Comparison of ENCODE assay signal across 8 cellular contexts in the genomic region with DNA sequence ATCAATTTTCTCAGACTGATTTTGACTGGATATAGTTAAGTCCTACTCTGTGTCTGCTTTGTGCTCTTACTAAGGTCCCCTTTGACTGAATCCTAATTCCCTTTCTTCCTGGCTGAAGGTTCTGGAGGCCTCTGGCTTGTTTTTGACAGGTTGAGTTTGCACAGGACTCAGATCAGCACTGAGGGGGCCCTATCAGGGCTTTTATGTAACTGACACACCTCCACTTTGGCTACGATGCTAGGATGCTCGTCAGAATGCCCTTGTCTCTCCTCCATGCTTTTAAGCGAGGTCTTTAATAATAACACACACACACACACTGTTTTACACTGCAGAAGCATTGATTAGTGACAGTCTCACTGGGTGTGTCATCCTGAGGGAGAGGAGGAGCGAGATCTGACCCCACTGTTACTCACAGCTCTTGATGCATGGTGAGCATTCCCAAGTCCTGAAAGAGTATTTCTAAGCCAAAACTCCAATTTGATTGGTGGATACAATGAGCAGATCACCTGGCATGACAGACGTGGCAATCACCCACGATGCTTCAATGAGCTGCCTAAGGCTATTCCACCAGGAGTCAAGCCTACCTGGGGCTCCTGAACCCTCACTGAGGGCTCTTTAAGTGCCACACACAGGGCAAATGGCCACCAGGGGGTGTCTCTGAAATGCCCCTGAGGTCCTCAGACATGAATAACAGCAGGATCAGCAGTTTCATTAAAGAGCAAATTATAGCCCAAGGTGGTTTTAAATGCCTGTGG.
DNase-seq lines count a peak whose midpoint lies in the region; ATAC-seq and TF ChIP-seq lines count a peak whose summit lies in the region.

No MANE protein-coding gene starts in this region.

- H3K9me2 ChIP-seq in SK-N-SH = no peaks in the 10 kb centered on the region

- H3K9me3 Mint-ChIP-seq in osteocyte (ENCODE audit: unreplicated experiment) = no peaks in the 10 kb centered on the region

- intact Hi-C loops in heart right ventricle (cut with DNase I) = no loop called here

- no peaks in the 10 kb centered on the region for H3K27me3 ChIP-seq in heart right ventricle
- no peaks in the 10 kb centered on the region for H3K27me3 ChIP-seq in right atrium auricular region
- no peaks in the 10 kb centered on the region for H3K27me3 ChIP-seq in SK-N-SH (ENCODE audit: insufficient read depth)

- no peaks in the 10 kb centered on the region for H4K20me1 ChIP-seq in SK-N-SH (ENCODE audit: insufficient read depth)

- no peaks in the 10 kb centered on the region for H3K79me2 ChIP-seq in SK-N-SH (ENCODE audit: insufficient read depth)

- peaks cover 37% of the 10 kb centered on the region for H3K27me3 Mint-ChIP-seq in osteocyte (ENCODE audit: unreplicated experiment)

- H3K27ac Mint-ChIP-seq in osteocyte (ENCODE audit: unreplicated experiment) = no peak overlapping the region

- H3K36me3 ChIP-seq in heart right ventricle (no peaks in the 10 kb centered on the region), right atrium auricular region (no peaks in the 10 kb centered on the region), SK-N-SH (replicated peaks in 1 of 2; ENCODE audit: control insufficient read depth in 1 of 2, insufficient read depth in 2 of 2, low read length in 1 of 2) (no peaks in the 10 kb centered on the region)

- H3K4me3 ChIP-seq in heart right ventricle = no peak overlapping the region
- no peak overlapping the region for H3K4me3 ChIP-seq in right atrium auricular region
- H3K4me3 ChIP-seq in SK-N-SH (ENCODE audit: low read depth in 2 of 2, low read length in 1 of 2) = no peak overlapping the region

- CTCF ChIA-PET in SK-N-SH (lab: Yijun Ruan, JAX) = no interaction called here

- TF ChIP-seq RAD21 in SK-N-SH (IDR thresholded peaks at IDR 0.05; ENCODE audit: low read length) = no peak

- H3K9ac ChIP-seq in SK-N-SH = no peak overlapping the region

- H3F3A ChIP-seq in SK-N-SH (replicated peaks; ENCODE audit: insufficient read depth) = no peaks in the 10 kb centered on the region

- ATAC-seq in heart right ventricle (peak in 1 of 8 donors; percentile 39), HG02884 (IDR thresholded peaks at IDR 0.05; ENCODE audit: unreplicated experiment) (no peak), GM18909 (IDR thresholded peaks at IDR 0.05; ENCODE audit: poor library complexity, unreplicated experiment) (no peak)

- H3K4me1 ChIP-seq in heart right ventricle (peaks cover 0 to 17% (median 2%) of the 10 kb centered on the region in 9 donors), right atrium auricular region (peaks cover 0 to 5% of the 10 kb centered on the region in 2 donors), SK-N-SH (ENCODE audit: control insufficient read depth in 1 of 2, insufficient read depth in 2 of 2, low read depth in 1 of 2, low read length in 1 of 2) (no peaks in the 10 kb centered on the region; a peak in 1 of 4 replicates)

- H3K9me3 ChIP-seq in heart right ventricle (no peaks in the 10 kb centered on the region), right atrium auricular region (no peaks in the 10 kb centered on the region), SK-N-SH (no peaks in the 10 kb centered on the region)

- no peak overlapping the region for H3K4me2 ChIP-seq in SK-N-SH

- no peak overlapping the region for H2AFZ ChIP-seq in SK-N-SH (ENCODE audit: low read depth)

- no peak for TF ChIP-seq EP300 in SK-N-SH (IDR thresholded peaks at IDR 0.05; ENCODE audit: borderline replicate concordance in 1 of 2, low read depth in 1 of 2, low read length in 1 of 2)

- POLR2A ChIA-PET in SK-N-SH (lab: Yijun Ruan, JAX) = no interaction called here

- no peak for DNase-seq in heart right ventricle
- DNase-seq in right atrium auricular region (ENCODE audit: low spot score) = no peak
- no peak for DNase-seq in SK-N-SH
- no peak for DNase-seq in epithelial cell of prostate (ENCODE audit: low read depth, low spot score)
- peak; percentile 20 for DNase-seq in stimulated activated CD8-positive, alpha-beta memory T cell treated with anti-CD3 and anti-CD28 coated beads, Interleukin-15, amount 100 ng/mL, for 1 hour (ENCODE audit: low read depth)
- no peak for DNase-seq in osteocyte (ENCODE audit: extremely low spot score, unreplicated experiment)

- 53 to 55% methylated on average over 6 of the region's 6 CpGs for WGBS in heart right ventricle, 2 donors
- WGBS in SK-N-SH (ENCODE audit: low lambda C conversion rate) = 85% methylated on average over 4 of the region's 6 CpGs

- TF ChIP-seq CTCF in heart right ventricle (IDR thresholded peaks at IDR 0.05) (peak in 5 of 9 donors; percentile 13 to 45 (median 23)), right atrium auricular region (IDR thresholded peaks at IDR 0.05) (peak in 1 of 2 donors; percentile 41), SK-N-SH (IDR thresholded peaks at IDR 0.05) (peak; percentile 31; the same call in 1 of the 2 replicates), osteocyte (IDR thresholded peaks at IDR 0.05) (no peak)

- H3K4me3 Mint-ChIP-seq in osteocyte (ENCODE audit: unreplicated experiment) = no peak overlapping the region

- no peaks in the 10 kb centered on the region for H3K4me1 Mint-ChIP-seq in osteocyte (ENCODE audit: unreplicated experiment)

- no peaks in the 10 kb centered on the region for H3K36me3 Mint-ChIP-seq in osteocyte (ENCODE audit: unreplicated experiment)

- H3K27ac ChIP-seq in heart right ventricle (no peak overlapping the region), right atrium auricular region (no peak overlapping the region), SK-N-SH (ENCODE audit: low read depth in 2 of 2, low read length in 1 of 2) (no peak overlapping the region), epithelial cell of prostate (peak overlapping the region; percentile 63)

TF ChIP-seq in SK-N-SH, 30 proteins besides CTCF, POLR2A, EP300 and RAD21:
- no peak for TF ChIP-seq GATA2 (CRISPR knock-in tag; IDR thresholded peaks at IDR 0.05)
- TF ChIP-seq, protein P1, sequence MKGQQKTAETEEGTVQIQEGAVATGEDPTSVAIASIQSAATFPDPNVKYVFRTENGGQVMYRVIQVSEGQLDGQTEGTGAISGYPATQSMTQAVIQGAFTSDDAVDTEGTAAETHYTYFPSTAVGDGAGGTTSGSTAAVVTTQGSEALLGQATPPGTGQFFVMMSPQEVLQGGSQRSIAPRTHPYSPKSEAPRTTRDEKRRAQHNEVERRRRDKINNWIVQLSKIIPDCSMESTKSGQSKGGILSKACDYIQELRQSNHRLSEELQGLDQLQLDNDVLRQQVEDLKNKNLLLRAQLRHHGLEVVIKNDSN (IDR thresholded peaks at IDR 0.05; ENCODE audit: borderline replicate concordance, low read depth) = no peak
- no peak for TF ChIP-seq RCOR1 (IDR thresholded peaks at IDR 0.05; ENCODE audit: low read length)
- no peak for TF ChIP-seq FOSL2 (IDR thresholded peaks at IDR 0.05; ENCODE audit: borderline replicate concordance, low read depth)
- TF ChIP-seq MEF2A (IDR thresholded peaks at IDR 0.05; ENCODE audit: borderline replicate concordance, low read depth) = no peak
- no peak for TF ChIP-seq POLR2AphosphoS5 (IDR thresholded peaks at IDR 0.05; ENCODE audit: low read depth, low read length)
